ENCODE assay signal across 41 cellular contexts in genomic region chr17:15466131-15466530, GRCh38.
"Had no signal": no experiment of that assay in that cellular context is flagged by ENCODE, and none has a peak within 500 bp of the region (broad histone marks: within the 10 kb centered on the region; RNA-seq: fewer than 3 reads in every experiment).

No MANE protein-coding gene starts in this region.

- H3K27me3 ChIP-seq: brain microvascular endothelial cell, cardiac muscle cell, colonic mucosa, Peyer's patch, SJSA1 had no signal

- DNase-seq: activated CD4-positive, alpha-beta memory T cell treated with anti-CD3 and anti-CD28 coated beads, Interleukin-2, amount 10 ng/mL, durations not matched to agents 7 days and 5 days; activated CD4-positive, alpha-beta T cell treated with anti-CD3 and anti-CD28 coated beads for 1 hour; activated CD4-positive, alpha-beta T cell treated with anti-CD3 and anti-CD28 coated beads for 48 hours; activated CD4-positive, CD25-positive, alpha-beta regulatory T cell; activated CD8-positive, alpha-beta memory T cell treated with anti-CD3 and anti-CD28 coated beads for 24 hours; activated CD8-positive, alpha-beta memory T cell treated with anti-CD3 and anti-CD28 coated beads, Interleukin-2, amount 10 ng/mL, durations not matched to agents 7 days and 5 days; activated CD8-positive, alpha-beta memory T cell treated with anti-CD3 and anti-CD28 coated beads, Interleukin-2, amount 50 U/mL, for 48 hours; activated effector memory CD4-positive, alpha-beta T cell treated with Interleukin-2 at 50 U/mL for 16 hours; activated naive CD4-positive, alpha-beta T cell; activated naive CD4-positive, alpha-beta T cell treated with anti-CD3 and anti-CD28 coated beads, Interleukin-2, amount 50 U/mL, for 16 hours; activated naive CD8-positive, alpha-beta T cell treated with anti-CD3 and anti-CD28 coated beads for 36 hours; activated T-cell treated with anti-CD3 and anti-CD28 coated beads, Interleukin-2, amount 50 U/mL, for 48 hours; amniotic stem cell; aorta; brain microvascular endothelial cell; colonic mucosa; Kasumi-1; KG1; MM.1S; NCI-H1105 treated with DMSO at 0.1 percent for 48 hours; NCI-H1436; NCI-H1694; NCI-H1930; NCI-H2081 treated with DMSO at 0.1 percent for 48 hours; NCI-H446; NCI-H510A treated with DMSO at 0.1 percent for 48 hours; NCI-H526 treated with DMSO at 0.1 percent for 48 hours; NCI-H82; NK-92 treated with Interleukin-12 subunit alpha and Interleukin-12 subunit beta, amount 100 ng/mL, for 24 hours; PC-3; Peyer's patch; RPMI8226; SHP77 treated with DMSO at 0.1 percent for 48 hours; SW 1271; T-helper 1 cell; T-helper 2 cell; T1000; WERI-Rb-1 had no signal

- H3K9me3 ChIP-seq: colonic mucosa, Peyer's patch, SJSA1 had no signal

- H3K4me1 ChIP-seq: colonic mucosa had no signal

- H3K36me3 ChIP-seq: brain microvascular endothelial cell, cardiac muscle cell, colonic mucosa, Peyer's patch, SJSA1, WERI-Rb-1 had no signal

- H3K27ac ChIP-seq: brain microvascular endothelial cell, cardiac muscle cell, colonic mucosa, Peyer's patch, SJSA1, WERI-Rb-1 had no signal

- H3K4me1 Mint-ChIP-seq: activated CD4-positive, alpha-beta memory T cell treated with anti-CD3 and anti-CD28 coated beads, Interleukin-2, amount 10 ng/mL, durations not matched to agents 7 days and 5 days; activated CD8-positive, alpha-beta memory T cell treated with anti-CD3 and anti-CD28 coated beads, Interleukin-2, amount 10 ng/mL, durations not matched to agents 7 days and 5 days; activated naive CD8-positive, alpha-beta T cell treated with anti-CD3 and anti-CD28 coated beads for 36 hours; central memory CD8-positive, alpha-beta T cell had no signal

- H3K27me3 Mint-ChIP-seq: activated CD4-positive, alpha-beta memory T cell treated with anti-CD3 and anti-CD28 coated beads, Interleukin-2, amount 10 ng/mL, durations not matched to agents 7 days and 5 days; activated CD8-positive, alpha-beta memory T cell treated with anti-CD3 and anti-CD28 coated beads, Interleukin-2, amount 10 ng/mL, durations not matched to agents 7 days and 5 days; activated naive CD8-positive, alpha-beta T cell treated with anti-CD3 and anti-CD28 coated beads for 36 hours; central memory CD8-positive, alpha-beta T cell had no signal

- H3K27ac Mint-ChIP-seq: activated CD4-positive, alpha-beta memory T cell treated with anti-CD3 and anti-CD28 coated beads, Interleukin-2, amount 10 ng/mL, durations not matched to agents 7 days and 5 days; activated CD8-positive, alpha-beta memory T cell treated with anti-CD3 and anti-CD28 coated beads, Interleukin-2, amount 10 ng/mL, durations not matched to agents 7 days and 5 days; activated naive CD8-positive, alpha-beta T cell treated with anti-CD3 and anti-CD28 coated beads for 36 hours had no signal

- H3K4me3 ChIP-seq: cardiac muscle cell, colonic mucosa, Peyer's patch, SJSA1 had no signal

- H3K4me3 Mint-ChIP-seq: activated CD4-positive, alpha-beta memory T cell treated with anti-CD3 and anti-CD28 coated beads, Interleukin-2, amount 10 ng/mL, durations not matched to agents 7 days and 5 days; activated CD8-positive, alpha-beta memory T cell treated with anti-CD3 and anti-CD28 coated beads, Interleukin-2, amount 10 ng/mL, durations not matched to agents 7 days and 5 days; activated naive CD8-positive, alpha-beta T cell treated with anti-CD3 and anti-CD28 coated beads for 36 hours; central memory CD8-positive, alpha-beta T cell had no signal

- H3K9me3 Mint-ChIP-seq: central memory CD8-positive, alpha-beta T cell had no signal
